15 cellular contexts compared by ENCODE assay signal in genomic region chr5:24547127-24547526, GRCh38.
A peak's percentile ranks its signal among the peaks of the same experiment; 100 is the strongest.
DNase-seq lines count a peak whose midpoint lies in the region; ATAC-seq, FAIRE-seq and TF ChIP-seq lines count a peak whose summit lies in the region.
"Had no signal": no experiment of that assay in that cellular context is flagged by ENCODE, and none has a peak within 500 bp of the region (broad histone marks: within the 10 kb centered on the region; RNA-seq: fewer than 3 reads in every experiment).

No MANE protein-coding gene starts in this region.

- 3% methylated on average over 2 of the region's 2 CpGs for WGBS in pancreas, 2 donors

- H3K9me3 ChIP-seq in pancreas = no peaks in the 10 kb centered on the region
- H3K9me3 ChIP-seq: BLaER1 had no signal

- POLR2A ChIA-PET in RWPE1 (lab: Yijun Ruan, JAX; ENCODE audit: low non-redundant PET) = no interaction called here

- H3K36me3 ChIP-seq in pancreas = no peaks in the 10 kb centered on the region
- H3K36me3 ChIP-seq: BLaER1 had no signal

- intact Hi-C loops in pancreas (cut with DNase I) (no loop called here), sciatic nerve (cut with DNase I) (no loop called here)

- peak; percentile 53 to 87 (median 68) for ATAC-seq in pancreas
- no peak for ATAC-seq in sciatic nerve
- ATAC-seq: right cardiac atrium had no signal

- peaks cover 0 to 4% (median 0%) of the 10 kb centered on the region in 3 donors for H3K4me1 ChIP-seq in pancreas
- H3K4me1 ChIP-seq: BLaER1 had no signal

- DNase-seq in NCI-H1092 (lab: John Stamatoyannopoulos, UW) = peak; percentile 88
- peak; percentile 94 for DNase-seq in NCI-H2029 treated with DMSO at 0.1 percent for 48 hours (lab: John Stamatoyannopoulos, UW)
- DNase-seq in pancreas = peak in 2 of 6 donors; percentile 14 to 17
- DNase-seq in RWPE1 (ENCODE audit: low spot score) = no peak
- DNase-seq in GF-D8 (lab: John Stamatoyannopoulos, UW) = no peak
- DNase-seq in sciatic nerve (ENCODE audit: low spot score) = no peak
- DNase-seq: activated CD4-positive, alpha-beta T cell treated with anti-CD3 and anti-CD28 coated beads for 48 hours; activated naive CD4-positive, alpha-beta T cell treated with anti-CD3 and anti-CD28 coated beads, Interleukin-2, amount 10 ng/mL, durations not matched to agents 7 days and 5 days; cortex of kidney; right cardiac atrium; T1000 had no signal

- FAIRE-seq in pancreas (lab: Jason Lieb, UNC) = no peak
- FAIRE-seq: H1 had no signal

- no peak overlapping the region for H3K27ac ChIP-seq in pancreas
- H3K27ac ChIP-seq in RWPE1 = no peak overlapping the region
- H3K27ac ChIP-seq: BLaER1, epithelial cell of prostate had no signal

- H3K4me3 ChIP-seq in pancreas = no peak overlapping the region
- H3K4me3 ChIP-seq: BLaER1 had no signal

- CTCF ChIA-PET in RWPE1 (lab: Yijun Ruan, JAX) = no interaction called here

- H3K27me3 ChIP-seq in pancreas = no peaks in the 10 kb centered on the region
- H3K27me3 ChIP-seq: BLaER1 had no signal

- TF ChIP-seq CTCF in pancreas (IDR thresholded peaks at IDR 0.05) = no peak
- TF ChIP-seq CTCF in RWPE1 (conservative IDR thresholded peaks at IDR 0.05; ENCODE audit: low read depth) = no peak

TF ChIP-seq in PFSK-1, 5 proteins besides CTCF, POLR2A, EP300 and RAD21:
- TF ChIP-seq REST (IDR thresholded peaks at IDR 0.05; ENCODE audit: insufficient read depth in 1 of 2, low read depth in 2 of 2, low read length in 2 of 2) = no peak
- TF ChIP-seq FOXP2 (optimal IDR thresholded peaks at IDR 0.05; ENCODE audit: borderline replicate concordance, extremely low read depth, extremely low read length, insufficient read depth) = peak; percentile 43

Comparison
In these comparisons a context has a peak if more than half of its experiments do, and no peak if none do; other contexts are left out.
1. DNase-seq: peak in NCI-H1092 (single experiment) and NCI-H2029 treated with DMSO at 0.1 percent for 48 hours (single experiment); none in RWPE1 (single experiment), GF-D8 (single experiment) and sciatic nerve (single experiment).